In genomic region chr14:45089813-45090212, GRCh38 we compare ENCODE assay signal across 8 cellular contexts. TPM values are rescaled to one million over a fixed set of nuclear protein-coding genes. Genes with fewer than 3 reads are reported as not detected.
A peak's percentile ranks its signal among the peaks of the same experiment; 100 is the strongest.
DNase-seq lines count a peak whose midpoint lies in the region; ATAC-seq, FAIRE-seq and TF ChIP-seq lines count a peak whose summit lies in the region.

No MANE protein-coding gene starts in this region.

- DNase-seq in GM18507 (ENCODE audit: extremely low spot score, insufficient read length, low read depth): peak; percentile 17
- DNase-seq in SKM-1 treated with dmso at 0.1 percent for 144 hours (lab: John Stamatoyannopoulos, UW; ENCODE audit: unreplicated experiment): no peak
- no peak for DNase-seq in NCI-H69 (lab: John Stamatoyannopoulos, UW)
- no peak for DNase-seq in mucosa of gallbladder (ENCODE audit: low spot score)
- DNase-seq in GM23338 (ENCODE audit: low spot score): no peak

- H3K36me3 ChIP-seq in Loucy (ENCODE audit: insufficient read depth, low read length) (0 out of 2 replicates have a peak, but pooled peaks cover 2% of the 10 kb centered on the region), GM23338 (ENCODE audit: insufficient read depth) (peaks cover under 1% of the 10 kb centered on the region; the same call in 1 of the 2 replicates)

- peaks cover 16% of the 10 kb centered on the region for H3K4me1 Mint-ChIP-seq in GM23338

- H3K27ac ChIP-seq in GM23338 (ENCODE audit: low read depth): no peak overlapping the region

- H3K27me3 ChIP-seq in Loucy (ENCODE audit: insufficient read depth, low read length, poor library complexity, severe bottlenecking) (no peaks in the 10 kb centered on the region), GM23338 (ENCODE audit: insufficient read depth) (no peaks in the 10 kb centered on the region)

- H3K9ac ChIP-seq in Loucy (ENCODE audit: low read depth, low read length, poor library complexity, severe bottlenecking): no peak overlapping the region

- H3K9me2 ChIP-seq in Loucy (replicated peaks; ENCODE audit: low read depth, low read length): no peaks in the 10 kb centered on the region
- H3K9me2 ChIP-seq in GM23338 (ENCODE audit: insufficient read depth): no peaks in the 10 kb centered on the region

- TF ChIP-seq CTCF in Loucy (conservative IDR thresholded peaks at IDR 0.05; ENCODE audit: low read length) (no peak), GM23338 (conservative IDR thresholded peaks at IDR 0.05; ENCODE audit: low read depth in 2 of 2) (no peak)

- FAIRE-seq in GM18507 (lab: Jason Lieb, UNC): peak; percentile 33
- FAIRE-seq in islet of Langerhans (lab: Jason Lieb, UNC): peak; percentile 24

- H3F3A ChIP-seq in Loucy (ENCODE audit: low read depth) (no peaks in the 10 kb centered on the region), GM23338 (replicated peaks; ENCODE audit: low read depth) (no peaks in the 10 kb centered on the region)

- H3K4me3 ChIP-seq in Loucy (ENCODE audit: low read length, poor library complexity, severe bottlenecking): peak overlapping the region; percentile 42
- H3K4me3 ChIP-seq in GM23338: no peak overlapping the region

- ATAC-seq in GM21619 (IDR thresholded peaks at IDR 0.05; ENCODE audit: unreplicated experiment) (peak; percentile 80), GM23338 (no peak)

- no peak overlapping the region for H2AFZ ChIP-seq in Loucy (ENCODE audit: low read length)
- no peak overlapping the region for H2AFZ ChIP-seq in GM23338

- no peaks in the 10 kb centered on the region for H3K9me3 ChIP-seq in Loucy (ENCODE audit: insufficient read depth, low read depth, low read length)

- H3K4me1 ChIP-seq in Loucy (ENCODE audit: insufficient read depth, low read length, poor library complexity, severe bottlenecking): peaks cover 63% of the 10 kb centered on the region
- no peaks in the 10 kb centered on the region; the same call in none of the 2 replicates for H3K4me1 ChIP-seq in GM23338 (ENCODE audit: insufficient read depth)

- H3K9me3 Mint-ChIP-seq in GM23338: no peaks in the 10 kb centered on the region

- H4K20me1 ChIP-seq in Loucy (ENCODE audit: insufficient read depth, low read length, poor library complexity, severe bottlenecking) (peaks cover 74% of the 10 kb centered on the region), GM23338 (replicated peaks; ENCODE audit: insufficient read depth) (peaks cover 51% of the 10 kb centered on the region)

- peaks cover 95% of the 10 kb centered on the region for H3K79me2 ChIP-seq in Loucy (ENCODE audit: insufficient read depth, low read length)
- H3K79me2 ChIP-seq in GM23338 (replicated peaks; ENCODE audit: insufficient read depth): peaks cover 100% of the 10 kb centered on the region

- H3K4me3 Mint-ChIP-seq in GM23338: no peak overlapping the region

- H3K4me2 ChIP-seq in Loucy (ENCODE audit: low read depth, low read length, poor library complexity, severe bottlenecking) (peak overlapping the region; percentile 100), GM23338 (no peak overlapping the region)

- H3K27ac Mint-ChIP-seq in GM23338: no peak overlapping the region

- H3K27me3 Mint-ChIP-seq in GM23338 (ENCODE audit: insufficient read depth, low read depth, poor library complexity): peaks cover 3% of the 10 kb centered on the region

- peaks cover 3% of the 10 kb centered on the region; the same call in 2 of the 3 replicates for H3K36me3 Mint-ChIP-seq in GM23338 (ENCODE audit: low read depth)

TF ChIP-seq in GM23338, 12 proteins besides CTCF, POLR2A, EP300 and RAD21 (continues in another document):
- TF ChIP-seq POLR2AphosphoS5 (IDR thresholded peaks at IDR 0.05; ENCODE audit: low read depth) (no peak), ZNF114 (CRISPR knock-in tag; IDR thresholded peaks at IDR 0.05) (no peak), ZNF331 (CRISPR knock-in tag; IDR thresholded peaks at IDR 0.05; ENCODE audit: low read depth) (no peak), NANOG (IDR thresholded peaks at IDR 0.05; ENCODE audit: borderline replicate concordance) (no peak), ZNF462 (CRISPR knock-in tag; IDR thresholded peaks at IDR 0.05) (no peak), EZH2phosphoT487 (IDR thresholded peaks at IDR 0.05; ENCODE audit: unreplicated experiment) (no peak)

RNA-seq across cellular contexts. Expression of gene PRPF39, which starts 5.9 kb away (rescaled TPM):
- 29.2 TPM for total RNA-seq in mucosa of gallbladder
- 23.9 and 56.9 TPM in 2 replicates for total RNA-seq in GM23338 (2014; rRNA removed; shearing (Covaris generic))
- 27.0 and 30.7 TPM in 2 replicates for polyA plus RNA-seq in GM23338 (2016; fragmentation: Nextera tagmentation; extraction: Ambion mirVana)

RNA-seq across cellular contexts. Expression of gene FKBP3, which starts 44.5 kb away (rescaled TPM):
- total RNA-seq in mucosa of gallbladder: 39.0 TPM
- 114 and 120 TPM in 2 replicates for total RNA-seq in GM23338 (2014; rRNA removed; shearing (Covaris generic))
- 699 and 741 TPM in 2 replicates for polyA plus RNA-seq in GM23338 (2016; fragmentation: Nextera tagmentation; extraction: Ambion mirVana)

RNA-seq across cellular contexts. Expression of gene FANCM, which starts 45.9 kb away (rescaled TPM):
- 4.5 TPM for total RNA-seq in mucosa of gallbladder
- 21.1 and 24.5 TPM in 2 replicates for total RNA-seq in GM23338 (2014; rRNA removed; shearing (Covaris generic))
- polyA plus RNA-seq in GM23338 (2016; fragmentation: Nextera tagmentation; extraction: Ambion mirVana): 18.1 and 19.6 TPM in 2 replicates
